Comparison of ENCODE assay signal across 14 cellular contexts in the genomic region with DNA sequence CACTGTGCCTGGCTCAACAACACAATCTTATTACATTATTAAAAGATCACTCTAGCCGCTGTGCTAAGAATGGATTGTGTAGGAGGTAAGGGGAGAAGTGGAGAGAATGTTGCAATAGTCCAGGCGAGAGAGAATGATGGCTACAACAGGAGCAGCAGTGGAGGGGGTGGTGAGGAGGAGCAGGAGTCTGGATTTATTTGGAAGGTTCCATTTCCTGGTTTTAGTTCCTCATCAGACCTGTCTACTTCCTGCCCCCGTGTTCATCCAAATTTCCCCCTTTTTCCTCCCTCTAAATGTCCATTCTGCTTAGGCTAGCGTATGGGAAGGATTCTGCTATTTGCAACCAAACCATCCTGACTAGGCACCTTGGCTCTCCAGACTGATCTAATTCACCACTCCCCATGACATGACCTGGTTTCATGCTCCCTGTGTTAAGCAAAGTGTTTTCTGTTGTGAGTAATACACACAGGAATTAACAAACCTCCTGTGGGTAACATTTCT. TPM values are rescaled to one million over a fixed set of nuclear protein-coding genes. Genes with fewer than 3 reads are reported as not detected.
DNase-seq lines count a peak whose midpoint lies in the region; ATAC-seq, FAIRE-seq and TF ChIP-seq lines count a peak whose summit lies in the region.
"Had no signal": no experiment of that assay in that cellular context is flagged by ENCODE, and none has a peak within 500 bp of the region (broad histone marks: within the 10 kb centered on the region; RNA-seq: fewer than 3 reads in every experiment).

No MANE protein-coding gene starts in this region.

- H3K36me3 Mint-ChIP-seq in CD4-positive, alpha-beta T cell (ENCODE audit: low read depth): no peaks in the 10 kb centered on the region

- no peak for TF ChIP-seq POLR2A in stomach (IDR thresholded peaks at IDR 0.05)

- ATAC-seq in CD4-positive, alpha-beta T cell (ENCODE audit: poor library complexity): no peak

- peak overlapping the region; percentile 39 for H3K4me2 ChIP-seq in skeletal muscle satellite cell (ENCODE audit: low read length)

- POLR2A ChIA-PET in CD4-positive, alpha-beta T cell (lab: Charles Lee): no interaction called here

- FAIRE-seq in RCC 7860 (lab: Jason Lieb, UNC): peak; percentile 38

- CTCF ChIA-PET in CD4-positive, alpha-beta T cell (lab: Charles Lee): no interaction called here

- H3K4me3 Mint-ChIP-seq in CD4-positive, alpha-beta T cell: no peak overlapping the region
- H3K4me3 Mint-ChIP-seq: activated naive CD4-positive, alpha-beta T cell treated with anti-CD3 and anti-CD28 coated beads for 36 hours had no signal

- peaks cover 25% of the 10 kb centered on the region for H3K27me3 ChIP-seq in skeletal muscle satellite cell (ENCODE audit: control insufficient read depth, insufficient read depth, low read length)
- peaks cover 4% of the 10 kb centered on the region for H3K27me3 ChIP-seq in CD4-positive, alpha-beta T cell (ENCODE audit: control insufficient read depth, insufficient read depth, low read length)
- no peaks in the 10 kb centered on the region for H3K27me3 ChIP-seq in stomach

- no peaks in the 10 kb centered on the region for H3K4me1 Mint-ChIP-seq in CD4-positive, alpha-beta T cell (ENCODE audit: low read depth)

- no peak overlapping the region for H3K27ac Mint-ChIP-seq in CD4-positive, alpha-beta T cell
- H3K27ac Mint-ChIP-seq: activated naive CD4-positive, alpha-beta T cell treated with anti-CD3 and anti-CD28 coated beads for 36 hours had no signal

- no peaks in the 10 kb centered on the region for H3K9me3 Mint-ChIP-seq in CD4-positive, alpha-beta T cell
- H3K9me3 Mint-ChIP-seq: activated naive CD4-positive, alpha-beta T cell treated with anti-CD3 and anti-CD28 coated beads for 36 hours had no signal

- H3K9me3 ChIP-seq in skeletal muscle satellite cell (replicated peaks; ENCODE audit: low read length) (no peaks in the 10 kb centered on the region), stomach (no peaks in the 10 kb centered on the region)
- H3K9me3 ChIP-seq in CD4-positive, alpha-beta T cell (ENCODE audit: control insufficient read depth, low read length): no peaks in the 10 kb centered on the region
- H3K9me3 ChIP-seq: esophagus muscularis mucosa, thoracic aorta had no signal

- DNase-seq in HCEC 1CT (peak; percentile 89), RCC 7860 (ENCODE audit: low spot score) (peak; percentile 66), fibroblast of mammary gland (ENCODE audit: low read depth) (peak; percentile 88), HuH-7 (ENCODE audit: low spot score) (no peak), retina (no peak), stomach (no peak)
- no peak for DNase-seq in CD4-positive, alpha-beta T cell
- DNase-seq: activated naive CD4-positive, alpha-beta T cell treated with anti-CD3 and anti-CD28 coated beads for 36 hours; NCI-H2081; stimulated activated CD4-positive, alpha-beta T cell treated with anti-CD3 and anti-CD28 coated beads, Interleukin-4, amount 100 ng/mL, for 4 hours; T1000 had no signal

- no peak for TF ChIP-seq CTCF in fibroblast of mammary gland (conservative IDR thresholded peaks at IDR 0.05; ENCODE audit: control insufficient read depth, insufficient read depth, low read depth, low read length)
- no peak for TF ChIP-seq CTCF in CD4-positive, alpha-beta T cell (IDR thresholded peaks at IDR 0.05)
- TF ChIP-seq CTCF in stomach (IDR thresholded peaks at IDR 0.05): no peak

- intact Hi-C loops in CD4-positive, alpha-beta T cell (cut with DNase I, micrococcal nuclease): no loop called here
- intact Hi-C loops in stomach (cut with DNase I; ENCODE audit: low total_unique reads): no loop called here

- H3K4me3 ChIP-seq in fibroblast of mammary gland (ENCODE audit: control insufficient read depth, low read depth, low read length): peak overlapping the region; percentile 6
- no peak overlapping the region for H3K4me3 ChIP-seq in skeletal muscle satellite cell (ENCODE audit: low read length)
- H3K4me3 ChIP-seq in stomach: no peak overlapping the region
- H3K4me3 ChIP-seq: esophagus muscularis mucosa, thoracic aorta had no signal

- H3K4me1 ChIP-seq in skeletal muscle satellite cell (ENCODE audit: control insufficient read depth, insufficient read depth, low read length) (peaks cover 7% of the 10 kb centered on the region), stomach (peaks cover 0 to 8% (median 2%) of the 10 kb centered on the region in 4 donors)
- H3K4me1 ChIP-seq: esophagus muscularis mucosa had no signal

- H3K27me3 Mint-ChIP-seq in CD4-positive, alpha-beta T cell: peaks cover 19% of the 10 kb centered on the region

- no peak overlapping the region for H3K27ac ChIP-seq in CD4-positive, alpha-beta T cell (ENCODE audit: low read depth, low read length)
- peak overlapping the region in 2 of 5 donors; percentile 7 to 43 for H3K27ac ChIP-seq in stomach
- H3K27ac ChIP-seq: esophagus muscularis mucosa, thoracic aorta had no signal

- no peak for TF ChIP-seq EP300 in stomach (IDR thresholded peaks at IDR 0.05)

- no peaks in the 10 kb centered on the region for H3K36me3 ChIP-seq in skeletal muscle satellite cell (ENCODE audit: insufficient read depth, low read length)
- no peaks in the 10 kb centered on the region for H3K36me3 ChIP-seq in stomach
- H3K36me3 ChIP-seq: esophagus muscularis mucosa, thoracic aorta had no signal

- no peak overlapping the region for H3K9ac ChIP-seq in skeletal muscle satellite cell (ENCODE audit: low read depth, low read length)

- 54 to 67% (median 60%) methylated on average over 4 of the region's 4 CpGs for WGBS in stomach, 5 donors

RNA-seq across cellular contexts. Expression of a gene that starts 35.1 kb away (rescaled TPM):
- 12.7 and 16.8 TPM in 2 replicates for total RNA-seq in skeletal muscle satellite cell (2012; rRNA removed)
- 1 to 10 TPM; 5.7 to 6.4 TPM for total RNA-seq in CD4-positive, alpha-beta T cell
- 10 to 100 TPM; 11.1 to 38.2 (median 14.5) TPM for total RNA-seq in stomach
- 1 to 10 TPM; 2.9 to 3.6 (median 3.6) TPM for polyA plus RNA-seq in stomach

RNA-seq across cellular contexts. Expression of a gene that starts 53.0 kb away (rescaled TPM):
- not detected in 2 replicates for total RNA-seq in skeletal muscle satellite cell (2012; rRNA removed)
- under 1 TPM; 0.47 to 0.53 TPM for total RNA-seq in CD4-positive, alpha-beta T cell
- 1 to 10 TPM in 3 of 5 donors, under 1 TPM in 1, not detected in 1; 0.45 to 3.5 (median 2.5) TPM for total RNA-seq in stomach
- 1 to 10 TPM; 1.2 to 1.9 (median 1.7) TPM for polyA plus RNA-seq in stomach

Comparison
In these comparisons a context has a peak if more than half of its experiments do, and no peak if none do; other contexts are left out.
1. DNase-seq: peak in HCEC 1CT (single experiment), RCC 7860 (single experiment) and fibroblast of mammary gland (single experiment); none in HuH-7 (single experiment), retina (single experiment), CD4-positive, alpha-beta T cell (0 of 10) and stomach (single experiment).